In genomic region chr17:18905226-18905625, GRCh38 we compare ENCODE assay signal across 24 cellular contexts. TPM values are rescaled to one million over a fixed set of nuclear protein-coding genes. Genes with fewer than 3 reads are reported as not detected.
DNase-seq lines count a peak whose midpoint lies in the region; ATAC-seq lines count a peak whose summit lies in the region.
"Had no signal": no experiment of that assay in that cellular context is flagged by ENCODE, and none has a peak within 500 bp of the region (broad histone marks: within the 10 kb centered on the region; RNA-seq: fewer than 3 reads in every experiment).

No MANE protein-coding gene starts in this region.

- ATAC-seq in HG03439 (IDR thresholded peaks at IDR 0.05; ENCODE audit: unreplicated experiment) (no peak), GM21717 (IDR thresholded peaks at IDR 0.05; ENCODE audit: unreplicated experiment) (no peak), HG02763 (IDR thresholded peaks at IDR 0.05; ENCODE audit: unreplicated experiment) (no peak)

- DNase-seq in cerebellar cortex (ENCODE audit: low spot score) (peak; percentile 69), dermis blood vessel endothelial cell (peak; percentile 9), pons (ENCODE audit: low spot score) (peak; percentile 29), substantia nigra (lab: John Stamatoyannopoulos, UW) (no peak)
- DNase-seq in NK-92 treated with Interleukin-12 subunit alpha and Interleukin-12 subunit beta, amount 100 ng/mL, for 24 hours (lab: John Stamatoyannopoulos, UW), result no peak
- DNase-seq: 8988T; ACHN; BE2C; CD4-positive, alpha-beta memory T cell; CD4-positive, CD25-positive, alpha-beta regulatory T cell; CD8-positive, alpha-beta memory T cell; COR-L47; DMS 273 treated with DMSO at 0.1 percent for 48 hours; DMS153; DMS53; DMS79; DND-41; EL; GF-D8 had no signal

- peak overlapping the region; percentile 57 for H3K27ac ChIP-seq in substantia nigra (ENCODE audit: low read depth, low read length, poor library complexity, severe bottlenecking)
- H3K27ac ChIP-seq: BLaER1 had no signal

RNA-seq across cellular contexts. Expression of gene SLC5A10, which starts 46.7 kb away (rescaled TPM):
- total RNA-seq in dermis blood vessel endothelial cell, result not detected in 2 replicates
- total RNA-seq: A673; CD4-positive, alpha-beta memory T cell; CD4-positive, CD25-positive, alpha-beta regulatory T cell; CD8-positive, alpha-beta memory T cell had no signal

RNA-seq across cellular contexts. Expression of gene PRPSAP2, which starts 47.3 kb away (rescaled TPM):
- total RNA-seq in dermis blood vessel endothelial cell, result 50.4 and 51.9 TPM in 2 replicates

Comparison
In these comparisons a context has a peak if more than half of its experiments do, and no peak if none do; other contexts are left out.
1. DNase-seq: peak in cerebellar cortex (single experiment), dermis blood vessel endothelial cell (single experiment) and pons (single experiment); none in substantia nigra (0 of 49) and NK-92 treated with Interleukin-12 subunit alpha and Interleukin-12 subunit beta, amount 100 ng/mL, for 24 hours (single experiment).